ENCODE assay signal across 11 cellular contexts in the genomic region with DNA sequence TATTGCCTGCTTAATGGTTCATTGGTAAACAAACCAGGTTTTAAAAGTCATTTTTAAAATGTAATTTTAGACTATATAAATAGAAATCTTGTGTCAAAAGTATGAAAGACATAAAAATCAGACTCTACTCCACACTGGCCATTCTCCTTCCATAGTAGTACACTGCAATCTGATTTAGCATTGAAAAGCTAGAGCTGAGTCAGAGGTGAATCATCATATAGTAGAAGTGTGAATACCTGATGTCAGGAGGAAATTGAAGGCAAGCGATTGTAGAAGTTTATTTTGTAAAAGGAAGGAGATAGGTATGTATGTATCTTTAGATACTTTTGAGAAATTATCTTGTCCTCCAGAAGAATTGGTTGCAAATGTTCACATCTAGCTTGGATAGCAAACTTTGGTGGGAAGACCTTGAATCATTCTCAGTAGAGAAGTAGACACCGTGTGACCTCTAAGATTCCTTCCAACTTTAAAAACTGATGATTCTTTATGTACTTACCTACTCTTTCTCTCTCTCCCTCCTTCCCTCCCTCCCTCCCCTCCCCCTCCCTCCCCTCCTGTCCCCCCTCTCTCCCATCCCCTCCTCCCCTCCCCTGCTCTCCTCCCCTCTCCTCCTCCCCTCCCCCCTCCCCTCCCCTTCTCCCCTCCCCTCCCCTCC.
DNase-seq lines count a peak whose midpoint lies in the region; ATAC-seq, FAIRE-seq and TF ChIP-seq lines count a peak whose summit lies in the region.
"Had no signal": no experiment of that assay in that cellular context is flagged by ENCODE, and none has a peak within 500 bp of the region (broad histone marks: within the 10 kb centered on the region; RNA-seq: fewer than 3 reads in every experiment).

No MANE protein-coding gene starts in this region.

- TF ChIP-seq EP300 in HepG2 (IDR thresholded peaks at IDR 0.05; ENCODE audit: low read depth in 2 of 2, low read length in 2 of 2): no peak
- TF ChIP-seq EP300 in HepG2 (CRISPR knock-in tag; IDR thresholded peaks at IDR 0.05; ENCODE audit: borderline replicate concordance): no peak

- BruUV-seq in HepG2 (replicated peaks; lab: Mats Ljungman, UMichigan): no TSS peak

- intact Hi-C loops in HepG2 (cut with micrococcal nuclease; ENCODE audit: unreplicated experiment): no loop called here
- intact Hi-C loops in Right ventricle myocardium superior (cut with DNase I): no loop called here

- H3K27ac ChIP-seq in HepG2 (ENCODE audit: extremely low read length, insufficient read depth, low read length): no peak overlapping the region
- H3K27ac ChIP-seq: pancreas had no signal

- no peaks in the 10 kb centered on the region for H4K20me1 ChIP-seq in HepG2 (ENCODE audit: insufficient read depth, low read length)

- H3K9me3 ChIP-seq in HepG2 (ENCODE audit: low read length): no peaks in the 10 kb centered on the region
- H3K9me3 ChIP-seq: pancreas had no signal

- TF ChIP-seq CTCF in HepG2 (CRISPR knock-in tag; IDR thresholded peaks at IDR 0.05): no peak

- no peaks in the 10 kb centered on the region for H3K79me2 ChIP-seq in HepG2 (ENCODE audit: insufficient read depth, low read length)

- no peak overlapping the region for H3K4me3 ChIP-seq in HepG2 (replicated peaks in 1 of 3; ENCODE audit: insufficient read depth in 1 of 3, low read depth in 2 of 3, low read length in 3 of 3)
- H3K4me3 ChIP-seq: pancreas had no signal

- 95% methylated on average over 2 of the region's 2 CpGs for WGBS in HepG2 (ENCODE audit: low lambda C conversion rate)

- H3K27me3 ChIP-seq in HepG2 (ENCODE audit: control insufficient read depth in 1 of 2, insufficient read depth in 2 of 2, low read length in 2 of 2): no peaks in the 10 kb centered on the region
- H3K27me3 ChIP-seq: pancreas had no signal

- H3K9ac ChIP-seq in HepG2 (ENCODE audit: insufficient read depth, low read depth, low read length): no peak overlapping the region

- TF ChIP-seq RAD21 in HepG2 (CRISPR knock-in tag; IDR thresholded peaks at IDR 0.05): no peak

- POLR2A ChIA-PET in HepG2 (lab: Yijun Ruan, JAX): interaction anchor here (0.7 kb wide), 1 partner anchor 279 kb away, joined by 3 read pairs; a partner anchor contains a TSS

- in situ Hi-C loops in HepG2 (cut with HindIII; ENCODE audit: extremely low pct_ligation_motif_present, low pct_unique_long_range_greater_than_20kb): no loop called here

- TF ChIP-seq POLR2A in HepG2 (IDR thresholded peaks at IDR 0.05; ENCODE audit: insufficient read depth in 1 of 2, low read depth in 2 of 2, low read length in 2 of 2): no peak

- DNase-seq in DMS53 treated with DMSO at 0.1 percent for 48 hours (lab: John Stamatoyannopoulos, UW; ENCODE audit: unreplicated experiment) (peak; percentile 30), LHCN-M2 (ENCODE audit: low read depth) (peak; percentile 66), astrocyte of the hippocampus (ENCODE audit: low read depth, low spot score) (peak; percentile 66), HepG2 (ENCODE audit: low spot score) (peak; percentile 12), Right ventricle myocardium superior (no peak), activated gamma-delta T cell (lab: John Stamatoyannopoulos, UW) (no peak)
- DNase-seq: DMS79, pancreas, SHP77 treated with DMSO at 0.1 percent for 48 hours had no signal

- CTCF ChIA-PET in HepG2 (lab: Yijun Ruan, JAX; ENCODE audit: low intra/inter-chr PET ratio, low total read pairs): no interaction called here

- peaks cover 19% of the 10 kb centered on the region for H3K4me1 ChIP-seq in HepG2 (ENCODE audit: insufficient read depth, low read length)
- H3K4me1 ChIP-seq: pancreas had no signal

- H3K36me3 ChIP-seq in HepG2 (replicated peaks in 1 of 2; ENCODE audit: control insufficient read depth in 1 of 2, insufficient read depth in 2 of 2, low read length in 2 of 2): peaks cover 5 to 52% of the 10 kb centered on the region in 2 experiments

- no peak overlapping the region for H2AFZ ChIP-seq in HepG2 (ENCODE audit: low read length)

- no peak for FAIRE-seq in HepG2 (lab: Jason Lieb, UNC)

- ATAC-seq in HepG2: peak; percentile 38; the same call in 1 of the 3 replicates
- no peak for ATAC-seq in Right ventricle myocardium superior (ENCODE audit: poor library complexity)
- ATAC-seq in HG03460 (IDR thresholded peaks at IDR 0.05; ENCODE audit: unreplicated experiment): no peak
- ATAC-seq in HG03342 (IDR thresholded peaks at IDR 0.05; ENCODE audit: unreplicated experiment): no peak

- H3K4me2 ChIP-seq in HepG2 (ENCODE audit: low read depth, low read length): no peak overlapping the region

TF ChIP-seq in HepG2, 621 proteins besides CTCF, POLR2A, EP300 and RAD21:
- no peak for TF ChIP-seq REPIN1 (CRISPR knock-in tag; IDR thresholded peaks at IDR 0.05; ENCODE audit: borderline replicate concordance, low read depth)
- TF ChIP-seq ZNF256 (CRISPR knock-in tag; conservative IDR thresholded peaks at IDR 0.05): no peak
- TF ChIP-seq ZNF543 (CRISPR knock-in tag; IDR thresholded peaks at IDR 0.05): no peak
- TF ChIP-seq HNRNPK (IDR thresholded peaks at IDR 0.05; ENCODE audit: low read depth, low read length, poor library complexity, severe bottlenecking): peak; percentile 99
- TF ChIP-seq ZNF484 (CRISPR knock-in tag; IDR thresholded peaks at IDR 0.05; ENCODE audit: borderline replicate concordance, low read depth): no peak
- peak; percentile 96; the same call in 1 of the 2 replicates for TF ChIP-seq PCBP1 (IDR thresholded peaks at IDR 0.05; ENCODE audit: borderline replicate concordance, low read depth, low read length)
- TF ChIP-seq NR2F6 (IDR thresholded peaks at IDR 0.05): no peak
- TF ChIP-seq NR2F6 (CRISPR knock-in tag; IDR thresholded peaks at IDR 0.05): no peak
- TF ChIP-seq, protein P1, sequence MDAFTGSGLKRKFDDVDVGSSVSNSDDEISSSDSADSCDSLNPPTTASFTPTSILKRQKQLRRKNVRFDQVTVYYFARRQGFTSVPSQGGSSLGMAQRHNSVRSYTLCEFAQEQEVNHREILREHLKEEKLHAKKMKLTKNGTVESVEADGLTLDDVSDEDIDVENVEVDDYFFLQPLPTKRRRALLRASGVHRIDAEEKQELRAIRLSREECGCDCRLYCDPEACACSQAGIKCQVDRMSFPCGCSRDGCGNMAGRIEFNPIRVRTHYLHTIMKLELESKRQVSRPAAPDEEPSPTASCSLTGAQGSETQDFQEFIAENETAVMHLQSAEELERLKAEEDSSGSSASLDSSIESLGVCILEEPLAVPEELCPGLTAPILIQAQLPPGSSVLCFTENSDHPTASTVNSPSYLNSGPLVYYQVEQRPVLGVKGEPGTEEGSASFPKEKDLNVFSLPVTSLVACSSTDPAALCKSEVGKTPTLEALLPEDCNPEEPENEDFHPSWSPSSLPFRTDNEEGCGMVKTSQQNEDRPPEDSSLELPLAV (CRISPR knock-in tag; conservative IDR thresholded peaks at IDR 0.05; ENCODE audit: low read depth): no peak

Comparison
In these comparisons a context has a peak if more than half of its experiments do, and no peak if none do; other contexts are left out.
1. DNase-seq: peak in DMS53 treated with DMSO at 0.1 percent for 48 hours (single experiment), LHCN-M2 (single experiment), astrocyte of the hippocampus (single experiment) and HepG2 (single experiment); none in Right ventricle myocardium superior (single experiment) and activated gamma-delta T cell (single experiment).